Comparison of ENCODE assay signal across 18 cellular contexts in the genomic region with DNA sequence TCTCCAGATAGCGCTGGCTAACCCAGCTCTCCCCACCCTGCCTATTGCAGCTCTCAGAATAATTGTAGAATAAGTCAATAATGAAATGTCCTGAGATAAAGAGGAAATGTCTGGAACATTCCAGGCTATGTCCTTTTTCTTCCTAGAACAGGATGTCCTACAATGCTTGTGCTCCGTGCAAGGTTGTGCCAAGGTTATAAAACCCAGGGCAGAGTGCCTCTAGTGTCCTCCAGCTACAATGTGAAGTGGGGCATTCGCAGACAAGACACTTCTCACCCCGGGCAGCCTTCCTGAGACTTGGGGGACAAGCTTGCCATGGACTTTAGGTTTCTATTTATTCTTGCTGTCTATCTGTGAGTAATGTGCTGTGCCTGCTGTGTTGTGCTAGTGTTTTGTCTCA.
DNase-seq lines count a peak whose midpoint lies in the region; ATAC-seq lines count a peak whose summit lies in the region.
"Had no signal": no experiment of that assay in that cellular context is flagged by ENCODE, and none has a peak within 500 bp of the region (broad histone marks: within the 10 kb centered on the region; RNA-seq: fewer than 3 reads in every experiment).

No MANE protein-coding gene starts in this region.

- DNase-seq in DMS79 (lab: John Stamatoyannopoulos, UW) (peak; percentile 66), NCI-H1092 treated with DMSO at 0.1 percent for 48 hours (lab: John Stamatoyannopoulos, UW) (peak; percentile 44), left lobe of liver (ENCODE audit: low spot score) (no peak), sciatic nerve (ENCODE audit: low spot score) (no peak), hepatic stellate cell (ENCODE audit: low spot score) (no peak), HPDE6-E6E7 (ENCODE audit: extremely low spot score) (no peak)
- no peak for DNase-seq in effector CD4-positive, alpha-beta T cell
- DNase-seq: CD8-positive, alpha-beta memory T cell; DMS53; GOT3; KBM-7; NCI-H1417; NCI-H187; NCI-H2171; NCI-H446; SK-N-SH had no signal

- ATAC-seq in left lobe of liver (peak; percentile 37), sciatic nerve (peak; percentile 32)
- ATAC-seq: HCT116, Right ventricle myocardium inferior had no signal

- intact Hi-C loops in sciatic nerve (cut with DNase I) = no loop called here

Comparison
In these comparisons a context has a peak if more than half of its experiments do, and no peak if none do; other contexts are left out.
1. DNase-seq: peak in DMS79 (single experiment) and NCI-H1092 treated with DMSO at 0.1 percent for 48 hours (single experiment); none in left lobe of liver (single experiment), sciatic nerve (single experiment), effector CD4-positive, alpha-beta T cell (single experiment), hepatic stellate cell (single experiment) and HPDE6-E6E7 (single experiment).